Comparison of ENCODE assay signal across 8 cellular contexts in genomic region chr6:63573899-63574553, GRCh38. TPM values are rescaled to one million over a fixed set of nuclear protein-coding genes. Genes with fewer than 3 reads are reported as not detected.
DNase-seq lines count a peak whose midpoint lies in the region; ATAC-seq and TF ChIP-seq lines count a peak whose summit lies in the region.

No MANE protein-coding gene starts in this region.

- ATAC-seq in HG02884 (IDR thresholded peaks at IDR 0.05; ENCODE audit: unreplicated experiment) (peak; percentile 16), GM18907 (IDR thresholded peaks at IDR 0.05; ENCODE audit: unreplicated experiment) (no peak)
- peak; percentile 0 to 2 for ATAC-seq in activated T-cell treated with anti-CD3 and anti-CD28 coated beads, Interleukin-2, amount 50 U/mL, for 4 hours

- no peaks in the 10 kb centered on the region for H3K36me3 ChIP-seq in parathyroid adenoma (ENCODE audit: control insufficient read depth, insufficient read depth, low read length)

- peaks cover 6% of the 10 kb centered on the region for H3K4me1 ChIP-seq in parathyroid adenoma

- no peaks in the 10 kb centered on the region for H3K9me3 ChIP-seq in parathyroid adenoma (ENCODE audit: control insufficient read depth, low read length)

- peak overlapping the region; percentile 93 for H3K27ac ChIP-seq in parathyroid adenoma

- peak overlapping the region; percentile 96 for H3K9ac ChIP-seq in parathyroid adenoma

- DNase-seq in EH (ENCODE audit: low read depth), result peak; percentile 51
- peak; percentile 12 for DNase-seq in NCI-H774 (lab: John Stamatoyannopoulos, UW)
- peak; percentile 8 for DNase-seq in activated T-cell treated with anti-CD3 and anti-CD28 coated beads, Interleukin-2, amount 50 U/mL, for 4 hours
- peak; percentile 64 for DNase-seq in fibroblast of villous mesenchyme (ENCODE audit: low read depth)
- DNase-seq in NCI-H1092 (lab: John Stamatoyannopoulos, UW), result no peak

- H3K79me2 ChIP-seq in parathyroid adenoma, result peaks cover 2% of the 10 kb centered on the region

- peak overlapping the region; percentile 73 for H3K4me2 ChIP-seq in parathyroid adenoma (ENCODE audit: low read length)

- peak overlapping the region; percentile 99 for H2AFZ ChIP-seq in parathyroid adenoma

- H3K27me3 Mint-ChIP-seq in activated T-cell treated with anti-CD3 and anti-CD28 coated beads, Interleukin-2, amount 50 U/mL, for 4 hours (ENCODE audit: low read depth), result no peaks in the 10 kb centered on the region

- H3K4me3 ChIP-seq in fibroblast of villous mesenchyme (ENCODE audit: low read depth, low read length), result peak overlapping the region; percentile 96
- H3K4me3 ChIP-seq in parathyroid adenoma (ENCODE audit: low read depth, low read length), result peak overlapping the region; percentile 83

- no peaks in the 10 kb centered on the region for H3K9me3 Mint-ChIP-seq in activated T-cell treated with anti-CD3 and anti-CD28 coated beads, Interleukin-2, amount 50 U/mL, for 4 hours

- H3K4me3 Mint-ChIP-seq in activated T-cell treated with anti-CD3 and anti-CD28 coated beads, Interleukin-2, amount 50 U/mL, for 4 hours, result peak overlapping the region; percentile 94

- TF ChIP-seq CTCF in fibroblast of villous mesenchyme (IDR thresholded peaks at IDR 0.05; ENCODE audit: insufficient read depth, low read depth, low read length), result peak; percentile 65
- peak; percentile 41 for TF ChIP-seq CTCF in parathyroid adenoma (IDR thresholded peaks at IDR 0.05)

- no peaks in the 10 kb centered on the region for H3K27me3 ChIP-seq in parathyroid adenoma (ENCODE audit: control insufficient read depth, insufficient read depth, low read length)

- H3K4me1 Mint-ChIP-seq in activated T-cell treated with anti-CD3 and anti-CD28 coated beads, Interleukin-2, amount 50 U/mL, for 4 hours (ENCODE audit: low read depth), result peaks cover 33% of the 10 kb centered on the region

- peaks cover 14% of the 10 kb centered on the region for H3K36me3 Mint-ChIP-seq in activated T-cell treated with anti-CD3 and anti-CD28 coated beads, Interleukin-2, amount 50 U/mL, for 4 hours (ENCODE audit: insufficient read depth)

RNA-seq across cellular contexts. Expression of gene PTP4A1, which starts 1.7 kb away (rescaled TPM):
- 10 to 100 TPM; 64.2 to 71.1 (median 70.3) TPM for total RNA-seq in activated T-cell treated with anti-CD3 and anti-CD28 coated beads, Interleukin-2, amount 50 U/mL, for 4 hours
- 24.8 and 43.6 TPM in 2 replicates for total RNA-seq in fibroblast of villous mesenchyme
